8 cellular contexts compared by ENCODE assay signal in the genomic region with DNA sequence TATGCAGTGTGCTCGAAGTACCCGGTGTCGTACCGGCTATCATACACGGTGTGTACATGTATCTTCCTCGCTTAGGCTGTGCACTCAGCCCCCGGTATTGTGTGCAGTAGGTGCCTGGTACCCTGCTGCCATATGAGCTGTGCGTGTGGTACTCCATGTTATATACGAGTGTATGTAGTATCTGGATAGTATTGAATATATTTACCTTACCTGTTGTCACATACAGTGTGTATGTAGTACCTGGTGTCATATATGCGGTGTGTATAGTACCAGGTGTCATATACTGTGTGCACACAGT. TPM values are rescaled to one million over a fixed set of nuclear protein-coding genes. Genes with fewer than 3 reads are reported as not detected.
DNase-seq lines count a peak whose midpoint lies in the region; ATAC-seq and TF ChIP-seq lines count a peak whose summit lies in the region.

No MANE protein-coding gene starts in this region.

- H3K36me3 ChIP-seq in Peyer's patch (no peaks in the 10 kb centered on the region), fibroblast of lung (ENCODE audit: control insufficient read depth, insufficient read depth, low read length) (no peaks in the 10 kb centered on the region)

- ATAC-seq in GM21526 (IDR thresholded peaks at IDR 0.05; ENCODE audit: low FRiP score, unreplicated experiment) (peak; percentile 32), GM18861 (IDR thresholded peaks at IDR 0.05; ENCODE audit: unreplicated experiment) (no peak), GM18870 (IDR thresholded peaks at IDR 0.05; ENCODE audit: unreplicated experiment) (no peak)

- no peaks in the 10 kb centered on the region; the same call in 1 of the 2 replicates for H3K9me3 ChIP-seq in AG04450 (ENCODE audit: control insufficient read depth, insufficient read depth, low read length)
- H3K9me3 ChIP-seq in Peyer's patch, result no peaks in the 10 kb centered on the region
- H3K9me3 ChIP-seq in fibroblast of lung (ENCODE audit: control insufficient read depth, insufficient read depth, low read depth, low read length), result no peaks in the 10 kb centered on the region

- peak overlapping the region; percentile 99 for H3K4me2 ChIP-seq in fibroblast of lung (ENCODE audit: extremely low read depth, insufficient read depth, low read length)

- peak overlapping the region; percentile 89 for H3K9ac ChIP-seq in fibroblast of lung (ENCODE audit: insufficient read depth, low read length)

- POLR2A ChIA-PET in AG04450 (lab: Yijun Ruan, JAX), result interaction anchor here (0.8 kb wide), 1 partner anchor 113 kb away, joined by 3 read pairs; no protein-coding TSS in a partner anchor

- H3K4me3 ChIP-seq in AG04450 (ENCODE audit: low read depth, low read length), result peak overlapping the region; percentile 89
- peak overlapping the region; percentile 66 to 96 (median 86) for H3K4me3 ChIP-seq in Peyer's patch
- H3K4me3 ChIP-seq in fibroblast of lung (replicated peaks in 1 of 4; ENCODE audit: control extremely low read depth in 1 of 4, insufficient read depth in 1 of 4, low read depth in 3 of 4, low read length in 4 of 4), result peak overlapping the region; percentile 85 to 95 (median 89)

- H3K27me3 ChIP-seq in AG04450 (ENCODE audit: control insufficient read depth, insufficient read depth, low read length) (no peaks in the 10 kb centered on the region), Peyer's patch (no peaks in the 10 kb centered on the region), fibroblast of lung (ENCODE audit: control insufficient read depth, insufficient read depth, low read length) (no peaks in the 10 kb centered on the region)

- H2AFZ ChIP-seq in fibroblast of lung (ENCODE audit: low read length), result peak overlapping the region; percentile 26

- CTCF ChIA-PET in AG04450 (lab: Charles Lee), result no interaction called here

- DNase-seq in AG04450 (ENCODE audit: low read depth, low spot score) (no peak), Peyer's patch (no peak), fibroblast of lung (ENCODE audit: low read depth in 2 of 2) (no peak), progenitor cell of endocrine pancreas (ENCODE audit: low spot score, unreplicated experiment) (no peak), C1 segment of cervical spinal cord (lab: John Stamatoyannopoulos, UW) (no peak)

- H3K4me1 Mint-ChIP-seq in progenitor cell of endocrine pancreas (ENCODE audit: low read depth), result peaks cover 40% of the 10 kb centered on the region

- H3K4me3 Mint-ChIP-seq in progenitor cell of endocrine pancreas (ENCODE audit: low read depth), result peak overlapping the region; percentile 84

- H3K27ac ChIP-seq in AG04450 (ENCODE audit: low read depth, low read length) (peak overlapping the region; percentile 54), Peyer's patch (peak overlapping the region; percentile 92 to 99 (median 94)), fibroblast of lung (ENCODE audit: insufficient read depth, low read length) (peak overlapping the region; percentile 92)

- peaks cover 58% of the 10 kb centered on the region for H3K79me2 ChIP-seq in fibroblast of lung (ENCODE audit: control insufficient read depth, insufficient read depth, low read length)

- TF ChIP-seq POLR2A in Peyer's patch (IDR thresholded peaks at IDR 0.05), result peak in 1 of 2 donors; percentile 2

- H3K4me1 ChIP-seq in Peyer's patch (peaks cover 0 to 27% (median 8%) of the 10 kb centered on the region in 4 donors), fibroblast of lung (ENCODE audit: control insufficient read depth, extremely low read depth, insufficient read depth, low read length) (peaks cover 21% of the 10 kb centered on the region)

- H3K36me3 Mint-ChIP-seq in progenitor cell of endocrine pancreas (ENCODE audit: insufficient read depth), result no peaks in the 10 kb centered on the region

- H3K27ac Mint-ChIP-seq in progenitor cell of endocrine pancreas, result peak overlapping the region; percentile 96

- H3K27me3 Mint-ChIP-seq in progenitor cell of endocrine pancreas, result no peaks in the 10 kb centered on the region

- TF ChIP-seq CTCF in AG04450 (IDR thresholded peaks at IDR 0.05; ENCODE audit: low read depth, low read length), result no peak
- no peak for TF ChIP-seq CTCF in Peyer's patch (IDR thresholded peaks at IDR 0.05)
- no peak for TF ChIP-seq CTCF in fibroblast of lung (conservative IDR thresholded peaks at IDR 0.05 in 1 of 2, IDR thresholded peaks at IDR 0.05 in 1 of 2; ENCODE audit: low read depth in 1 of 2, low read length in 2 of 2)
- no peak for TF ChIP-seq CTCF in progenitor cell of endocrine pancreas (IDR thresholded peaks at IDR 0.05; ENCODE audit: unreplicated experiment)

- no peaks in the 10 kb centered on the region for H3K9me3 Mint-ChIP-seq in progenitor cell of endocrine pancreas (ENCODE audit: low read depth)

- peaks cover 5% of the 10 kb centered on the region for H4K20me1 ChIP-seq in fibroblast of lung (ENCODE audit: control insufficient read depth, extremely low read depth, insufficient read depth, low read length)

RNA-seq across cellular contexts. Expression of gene ZMYND11, which starts 1.2 kb away (rescaled TPM):
- polyA plus RNA-seq in AG04450 (2011; rRNA removed) (58.7 and 76.0 TPM in 2 replicates), fibroblast of lung (60.6 and 68.4 TPM in 2 replicates)
- 33.2 and 46.7 TPM in 2 replicates for polyA minus RNA-seq in AG04450 (2011; rRNA and poly(A)+ RNA removed)
- total RNA-seq in Peyer's patch (100 to 1,000 TPM in 1 of 4 donors, 10 to 100 TPM in 3; 28.9 to 132 (median 37.2) TPM), fibroblast of lung (57.0 and 57.5 TPM in 2 replicates), progenitor cell of endocrine pancreas (69.2 and 74.4 TPM in 2 replicates)
- polyA plus RNA-seq in fibroblast of lung (2012), result 40.7 and 47.9 TPM in 2 replicates
- polyA minus RNA-seq in fibroblast of lung (ENCODE audit: low replicate concordance), result 7.1 and 11.3 TPM in 2 replicates
